Comparison of ENCODE assay signal across 40 cellular contexts in genomic region chr1:115012434-115012833, GRCh38. TPM values are rescaled to one million over a fixed set of nuclear protein-coding genes. Genes with fewer than 3 reads are reported as not detected.
"Had no signal": no experiment of that assay in that cellular context is flagged by ENCODE, and none has a peak within 500 bp of the region (broad histone marks: within the 10 kb centered on the region; RNA-seq: fewer than 3 reads in every experiment).

No MANE protein-coding gene starts in this region.

- H3K36me3 ChIP-seq: adrenal gland, ascending aorta, brain microvascular endothelial cell, breast epithelium, cardiac muscle cell had no signal

- H3K4me3 ChIP-seq: adrenal gland, ascending aorta, body of pancreas, breast epithelium, cardiac muscle cell had no signal

- H3K27ac ChIP-seq: adrenal gland, ascending aorta, body of pancreas, brain microvascular endothelial cell, breast epithelium, cardiac muscle cell had no signal

- H3K4me1 ChIP-seq: adrenal gland, ascending aorta, body of pancreas, breast epithelium had no signal

- H3K9me3 ChIP-seq: adrenal gland, ascending aorta, body of pancreas, breast epithelium had no signal

- H3K27me3 ChIP-seq: adrenal gland, ascending aorta, body of pancreas, brain microvascular endothelial cell, breast epithelium, cardiac muscle cell had no signal

- DNase-seq: activated effector memory CD4-positive, alpha-beta T cell treated with anti-CD3 and anti-CD28 coated beads, Interleukin-2, amount 50 U/mL, for 16 hours; activated effector memory CD4-positive, alpha-beta T cell treated with Interleukin-2 at 50 U/mL for 16 hours; activated gamma-delta T cell; activated gamma-delta T cell treated with Interleukin-2 at 50 U/mL for 16 hours; activated naive CD4-positive, alpha-beta T cell; activated naive CD4-positive, alpha-beta T cell treated with anti-CD3 and anti-CD28 coated beads for 36 hours; activated naive CD4-positive, alpha-beta T cell treated with anti-CD3 and anti-CD28 coated beads, Interleukin-2, amount 10 ng/mL, durations not matched to agents 7 days and 5 days; activated naive CD4-positive, alpha-beta T cell treated with anti-CD3 and anti-CD28 coated beads, Interleukin-2, amount 50 U/mL, for 16 hours; activated naive CD4-positive, alpha-beta T cell treated with Interleukin-2 at 50 U/mL for 16 hours; activated naive CD8-positive, alpha-beta T cell treated with anti-CD3 and anti-CD28 coated beads for 36 hours; activated naive CD8-positive, alpha-beta T cell treated with anti-CD3 and anti-CD28 coated beads, Interleukin-2, amount 10 ng/mL, durations not matched to agents 7 days and 5 days; activated naive CD8-positive, alpha-beta T cell treated with anti-CD3 and anti-CD28 coated beads, Interleukin-2, amount 50 U/mL, for 24 hours; activated T-cell treated with anti-CD3 and anti-CD28 coated beads, Interleukin-2, amount 50 U/mL, for 1 hour; activated T-cell treated with anti-CD3 and anti-CD28 coated beads, Interleukin-2, amount 50 U/mL, for 24 hours; activated T-cell treated with anti-CD3 and anti-CD28 coated beads, Interleukin-2, amount 50 U/mL, for 4 hours; activated T-cell treated with anti-CD3 and anti-CD28 coated beads, Interleukin-2, amount 50 U/mL, for 48 hours; activated T-cell treated with anti-CD3 and anti-CD28 coated beads, Interleukin-2, amount 50 U/mL, for 72 hours; adrenal gland; amniotic stem cell; amygdala; anterior cingulate cortex; aorta; body of pancreas; brain microvascular endothelial cell; caudate nucleus; central memory CD4-positive, alpha-beta T cell; cerebellar nuclear complex had no signal

- FAIRE-seq: astrocyte, bronchial epithelial cell had no signal

RNA-seq across cellular contexts. Expression of gene TSHB, which starts 17.2 kb away (rescaled TPM):
- total RNA-seq: activated naive CD4-positive, alpha-beta T cell treated with anti-CD3 and anti-CD28 coated beads for 36 hours; activated naive CD4-positive, alpha-beta T cell treated with anti-CD3 and anti-CD28 coated beads, Interleukin-2, amount 50 U/mL, for 72 hours; activated naive CD8-positive, alpha-beta T cell treated with anti-CD3 and anti-CD28 coated beads for 36 hours; activated naive CD8-positive, alpha-beta T cell treated with anti-CD3 and anti-CD28 coated beads, Interleukin-2, amount 10 ng/mL, durations not matched to agents 7 days and 5 days; activated T-cell treated with anti-CD3 and anti-CD28 coated beads, Interleukin-2, amount 50 U/mL, for 4 hours; activated T-cell treated with anti-CD3 and anti-CD28 coated beads, Interleukin-2, amount 50 U/mL, for 72 hours; activated T-helper 1 cell treated with anti-CD3 and anti-CD28 coated beads, Interleukin-12 subunit alpha, Interleukin-12 subunit beta, Interleukin-2, Interleukin-4 antibody, amounts not matched to agents 30 ng/mL and 10 ng/mL and 1 ng/mL, durations not matched to agents 14 hours and 24 hours and 36 hours; activated T-helper 17 cell treated with anti-CD3 and anti-CD28 coated beads, Interleukin-2, amount 50 U/mL, for 72 hours; activated T-helper 2 cell treated with anti-CD3 and anti-CD28 coated beads, Interferon-gamma antibody, Interleukin-2, Interleukin-4, amounts not matched to agents 10 μg/mL and 5 μg/mL and 100 μg/mL, durations not matched to agents 14 hours and 24 hours and 36 hours; adrenal gland; aorta; ascending aorta; astrocyte; body of pancreas; breast epithelium; bronchial epithelial cell; cardiac muscle cell; cardiac septum; cerebellum; chondrocyte had no signal
- polyA plus RNA-seq: adipose tissue, adrenal gland, aorta, cardiac muscle cell had no signal
